In the genomic region with DNA sequence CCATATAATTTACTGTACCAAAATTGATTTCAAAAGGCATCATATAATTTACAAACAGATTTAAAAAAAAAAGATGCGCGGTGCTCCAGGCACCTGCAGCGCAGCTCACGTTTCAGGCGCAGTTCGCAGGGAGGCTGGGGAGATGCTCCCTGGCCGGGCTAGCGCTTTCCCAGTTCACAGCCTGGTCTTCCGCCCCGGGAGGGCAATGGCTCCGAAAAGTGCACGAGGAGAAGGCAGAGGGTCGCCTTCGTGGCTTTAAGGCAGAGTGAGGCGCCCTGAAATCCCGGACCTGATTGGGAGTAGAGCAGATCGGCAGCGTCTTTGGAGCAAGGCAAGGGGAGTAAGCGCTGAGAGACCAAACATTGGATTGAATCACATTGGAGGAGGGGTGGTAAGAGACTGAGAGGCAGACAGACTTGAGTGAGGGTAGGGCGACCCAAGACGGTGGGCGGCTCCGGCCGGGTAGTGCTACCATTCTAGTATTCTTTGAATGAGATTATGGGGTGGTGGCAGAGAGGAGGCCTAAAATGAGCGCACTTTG, we compare ENCODE assay signal across 17 cellular contexts. TPM values are rescaled to one million over a fixed set of nuclear protein-coding genes. Genes with fewer than 3 reads are reported as not detected.
DNase-seq lines count a peak whose midpoint lies in the region; ATAC-seq and TF ChIP-seq lines count a peak whose summit lies in the region.
"Had no signal": no experiment of that assay in that cellular context is flagged by ENCODE, and none has a peak within 500 bp of the region (broad histone marks: within the 10 kb centered on the region; RNA-seq: fewer than 3 reads in every experiment).

No MANE protein-coding gene starts in this region.

- H3F3A ChIP-seq in smooth muscle cell (ENCODE audit: low read depth), result no peaks in the 10 kb centered on the region

- ATAC-seq in central memory CD8-positive, alpha-beta T cell (replicated peaks; ENCODE audit: extremely low read depth, poor library complexity, severe bottlenecking), result no peak
- ATAC-seq: A549, K562 had no signal

- H3K9me3 ChIP-seq in HUES64 (ENCODE audit: insufficient read depth, low read depth, low read length) (no peaks in the 10 kb centered on the region), smooth muscle cell (replicated peaks; ENCODE audit: low read depth) (no peaks in the 10 kb centered on the region)
- H3K9me3 ChIP-seq: A549, SJCRH30 had no signal

- WGBS in HUES64, result under 1% methylated on average over 25 of the region's 25 CpGs
- WGBS in smooth muscle cell (ENCODE audit: low lambda C conversion rate), result 4% methylated on average over 25 of the region's 25 CpGs

- no peaks in the 10 kb centered on the region for H3K9me3 Mint-ChIP-seq in central memory CD8-positive, alpha-beta T cell
- H3K9me3 Mint-ChIP-seq in nephron progenitor cell, result peaks cover 3% of the 10 kb centered on the region

- peaks cover 99% of the 10 kb centered on the region for H3K27me3 Mint-ChIP-seq in central memory CD8-positive, alpha-beta T cell
- H3K27me3 Mint-ChIP-seq in nephron progenitor cell (ENCODE audit: low read depth, poor library complexity), result peaks cover 100% of the 10 kb centered on the region

- peak overlapping the region; percentile 66 for H3K4me3 Mint-ChIP-seq in central memory CD8-positive, alpha-beta T cell
- H3K4me3 Mint-ChIP-seq in nephron progenitor cell, result peak overlapping the region; percentile 58

- H3K79me2 ChIP-seq in smooth muscle cell (ENCODE audit: low read depth), result no peaks in the 10 kb centered on the region
- H3K79me2 ChIP-seq: hepatocyte, parathyroid adenoma had no signal

- peaks cover 27% of the 10 kb centered on the region for H3K4me1 Mint-ChIP-seq in central memory CD8-positive, alpha-beta T cell
- H3K4me1 Mint-ChIP-seq in nephron progenitor cell, result peaks cover 27% of the 10 kb centered on the region

- H3K4me1 ChIP-seq in HUES64 (ENCODE audit: insufficient read depth, low read length) (peaks cover 50% of the 10 kb centered on the region), smooth muscle cell (ENCODE audit: low read depth) (peaks cover 37% of the 10 kb centered on the region)
- H3K4me1 ChIP-seq: parathyroid adenoma, SJCRH30 had no signal

- peak; percentile 31 for DNase-seq in NCI-H748 (lab: John Stamatoyannopoulos, UW; ENCODE audit: unreplicated experiment)
- DNase-seq in NCI-H748 treated with DMSO at 0.1 percent for 48 hours (lab: John Stamatoyannopoulos, UW), result no peak
- DNase-seq in central memory CD8-positive, alpha-beta T cell (ENCODE audit: low spot score in 2 of 2), result no peak
- DNase-seq in nephron progenitor cell, result no peak
- no peak for DNase-seq in NCI-H524 (lab: John Stamatoyannopoulos, UW)
- DNase-seq in stimulated activated CD4-positive, alpha-beta T cell treated with anti-CD3 and anti-CD28 coated beads, Interleukin-12 subunit alpha, Interleukin-12 subunit beta, amount 100 ng/mL, for 4 hours, result no peak
- DNase-seq in smooth muscle cell (lab: John Stamatoyannopoulos, UW; ENCODE audit: unreplicated experiment), result no peak
- DNase-seq: NCI-H1694, SJCRH30 had no signal

- no peak overlapping the region for H2AFZ ChIP-seq in smooth muscle cell (ENCODE audit: low read depth)
- H2AFZ ChIP-seq: hepatocyte had no signal

- peaks cover 100% of the 10 kb centered on the region for H3K27me3 ChIP-seq in HUES64 (ENCODE audit: insufficient read depth, low read length)
- peaks cover 100% of the 10 kb centered on the region for H3K27me3 ChIP-seq in smooth muscle cell (ENCODE audit: low read depth)
- H3K27me3 ChIP-seq: SJCRH30 had no signal

- H3K27ac ChIP-seq in HUES64 (ENCODE audit: low read depth, low read length) (no peak overlapping the region), smooth muscle cell (ENCODE audit: low read depth) (no peak overlapping the region)
- H3K27ac ChIP-seq: A549, cardiac muscle cell, epithelial cell of prostate, hepatocyte, parathyroid adenoma, SJCRH30 had no signal

- no peaks in the 10 kb centered on the region for H4K20me1 ChIP-seq in smooth muscle cell (ENCODE audit: low read depth)

- no peak overlapping the region for H3K4me2 ChIP-seq in smooth muscle cell

- TF ChIP-seq CTCF in nephron progenitor cell (IDR thresholded peaks at IDR 0.05) (no peak), smooth muscle cell (IDR thresholded peaks at IDR 0.05; ENCODE audit: borderline replicate concordance, insufficient read depth, poor library complexity, severe bottlenecking) (no peak)

- H3K36me3 Mint-ChIP-seq in central memory CD8-positive, alpha-beta T cell (ENCODE audit: insufficient read depth), result no peaks in the 10 kb centered on the region
- H3K36me3 Mint-ChIP-seq in nephron progenitor cell (ENCODE audit: low read depth), result no peaks in the 10 kb centered on the region

- H3K4me3 ChIP-seq in HUES64 (ENCODE audit: low read length), result peak overlapping the region; percentile 33
- no peak overlapping the region for H3K4me3 ChIP-seq in smooth muscle cell
- H3K4me3 ChIP-seq: A549, cardiac muscle cell, hepatocyte, K562, SJCRH30 had no signal

- H3K36me3 ChIP-seq in HUES64 (ENCODE audit: insufficient read depth, low read length), result no peaks in the 10 kb centered on the region
- H3K36me3 ChIP-seq in smooth muscle cell (ENCODE audit: low read depth), result no peaks in the 10 kb centered on the region
- H3K36me3 ChIP-seq: cardiac muscle cell, SJCRH30 had no signal

- no peak overlapping the region for H3K27ac Mint-ChIP-seq in central memory CD8-positive, alpha-beta T cell (ENCODE audit: low read depth)
- no peak overlapping the region for H3K27ac Mint-ChIP-seq in nephron progenitor cell

- H3K9ac ChIP-seq in HUES64 (ENCODE audit: low read depth, low read length), result no peak overlapping the region
- no peak overlapping the region for H3K9ac ChIP-seq in smooth muscle cell (ENCODE audit: low read depth)
- H3K9ac ChIP-seq: parathyroid adenoma had no signal

RNA-seq across cellular contexts. Expression of gene NEUROG3, which starts 1.5 kb away (rescaled TPM):
- not detected for polyA plus RNA-seq in HUES64 (2013, experiment 1 of 2)
- polyA plus RNA-seq in HUES64 (2013, experiment 2 of 2), result not detected
- total RNA-seq in smooth muscle cell, result not detected in 2 replicates
- polyA plus RNA-seq in smooth muscle cell, result not detected in 2 replicates
- total RNA-seq: cardiac muscle cell, hepatocyte, K562, mammary epithelial cell had no signal
- polyA plus RNA-seq: A549, cardiac muscle cell, K562, mammary epithelial cell had no signal

RNA-seq across cellular contexts. Expression of gene FAM241B, which starts 58.4 kb away (rescaled TPM):
- 10.6 TPM for polyA plus RNA-seq in HUES64 (2013, experiment 1 of 2)
- polyA plus RNA-seq in HUES64 (2013, experiment 2 of 2), result 14.2 TPM
- total RNA-seq in smooth muscle cell, result 0.81 and 4.1 TPM in 2 replicates
- 8.0 and 9.6 TPM in 2 replicates for polyA plus RNA-seq in smooth muscle cell
